Comparison of ENCODE assay signal across 9 cellular contexts in genomic region chr12:26119391-26119981, GRCh38. TPM values are rescaled to one million over a fixed set of nuclear protein-coding genes. Genes with fewer than 3 reads are reported as not detected.
DNase-seq lines count a peak whose midpoint lies in the region; ATAC-seq, FAIRE-seq and TF ChIP-seq lines count a peak whose summit lies in the region.
"Had no signal": no experiment of that assay in that cellular context is flagged by ENCODE, and none has a peak within 500 bp of the region (broad histone marks: within the 10 kb centered on the region; RNA-seq: fewer than 3 reads in every experiment).

No MANE protein-coding gene starts in this region.

- FAIRE-seq in GM12878 (lab: Jason Lieb, UNC) (peak; percentile 76), HepG2 (lab: Jason Lieb, UNC) (peak; percentile 55)

- peaks cover 8 to 28% of the 10 kb centered on the region in 2 experiments for H3K27me3 ChIP-seq in GM12878 (replicated peaks in 1 of 2; ENCODE audit: control insufficient read depth in 2 of 2, insufficient read depth in 2 of 2, low read length in 1 of 2)
- peaks cover 14 to 30% of the 10 kb centered on the region in 2 experiments; a peak in 4 of 5 replicates for H3K27me3 ChIP-seq in HepG2 (ENCODE audit: control insufficient read depth in 1 of 2, insufficient read depth in 2 of 2, low read length in 2 of 2)

- TF ChIP-seq POLR2A in GM12878 (IDR thresholded peaks at IDR 0.05; ENCODE audit: low read depth, low read length), result no peak
- TF ChIP-seq POLR2A in HepG2 (IDR thresholded peaks at IDR 0.05; ENCODE audit: insufficient read depth in 1 of 2, low read depth in 2 of 2, low read length in 2 of 2), result no peak

- TF ChIP-seq CTCF in AG09309 (IDR thresholded peaks at IDR 0.05; ENCODE audit: control insufficient read depth, insufficient read depth, low read depth, low read length, missing control alignments), result peak; percentile 64
- peak; percentile 40 to 57 (median 46); a peak in 5 of 6 replicates for TF ChIP-seq CTCF in GM12878 (IDR thresholded peaks at IDR 0.05 in 2 of 3, conservative IDR thresholded peaks at IDR 0.05 in 1 of 3; ENCODE audit: control insufficient read depth in 2 of 3, extremely low read depth in 1 of 3, insufficient read depth in 1 of 3, low read depth in 3 of 3, low read length in 3 of 3)
- peak; percentile 53 for TF ChIP-seq CTCF in HepG2 (CRISPR knock-in tag; IDR thresholded peaks at IDR 0.05)

- SMC1A ChIA-PET in GM12878 (lab: Charles Lee; ENCODE audit: uncharacterized antibody, unreplicated experiment), result interaction anchor here (0.6 to 8.3 kb wide), 67 partner anchors 8 to 892 kb away, joined by 3 to 91 read pairs (median 4); partner anchors contain the start of gene SSPN

- H3K4me2 ChIP-seq in GM12878 (ENCODE audit: control insufficient read depth, insufficient read depth) (no peak overlapping the region), HepG2 (ENCODE audit: low read depth, low read length) (no peak overlapping the region)

- 2% methylated on average over 2 of the region's 2 CpGs for WGBS in GM12878 (ENCODE audit: insufficient coverage, insufficient replicate concordance, low lambda C conversion rate, missing lambda C conversion rate)
- WGBS in HepG2 (ENCODE audit: low lambda C conversion rate), result 0% methylated on average over 2 of the region's 2 CpGs

- H3K4me1 ChIP-seq in GM12878 (ENCODE audit: control insufficient read depth, insufficient read depth, low read length) (peaks cover 25% of the 10 kb centered on the region), HepG2 (ENCODE audit: insufficient read depth, low read length) (peaks cover 15% of the 10 kb centered on the region)

- no peak for DNase-seq in AG09309 (ENCODE audit: low read depth)
- DNase-seq in NCI-H2171 (lab: John Stamatoyannopoulos, UW), result peak; percentile 29
- no peak for DNase-seq in GM12878 (ENCODE audit: low read depth, low spot score)
- DNase-seq in HepG2 (ENCODE audit: low spot score), result peak; percentile 24
- no peak for DNase-seq in mucosa of gallbladder (ENCODE audit: low spot score)
- DNase-seq in activated CD8-positive, alpha-beta memory T cell treated with anti-CD3 and anti-CD28 coated beads, Interleukin-2, amount 50 U/mL, for 48 hours, result no peak
- DNase-seq in activated CD4-positive, alpha-beta T cell treated with anti-CD3 and anti-CD28 coated beads for 4 hours, result no peak

- intact Hi-C loops in GM12878 (cut with micrococcal nuclease; ENCODE audit: unreplicated experiment) (loop anchor here (2.0 kb wide), 1 partner anchor 351 kb away; no protein-coding TSS in a partner anchor), HepG2 (cut with micrococcal nuclease; ENCODE audit: unreplicated experiment) (no loop called here)

- ATAC-seq in GM18907 (IDR thresholded peaks at IDR 0.05; ENCODE audit: unreplicated experiment) (peak; percentile 50), GM12878 (peak; percentile 57), HepG2 (0 out of 3 replicates have a peak, but pooled peaks have one; percentile 23)

- H4K20me1 ChIP-seq in GM12878 (ENCODE audit: control insufficient read depth, insufficient read depth) (no peaks in the 10 kb centered on the region), HepG2 (ENCODE audit: insufficient read depth, low read length) (peaks cover 3% of the 10 kb centered on the region; the same call in 1 of the 2 replicates)

- TF ChIP-seq RAD21 in GM12878 (IDR thresholded peaks at IDR 0.05; ENCODE audit: insufficient read depth, low read depth, low read length) (peak; percentile 65), HepG2 (CRISPR knock-in tag; IDR thresholded peaks at IDR 0.05) (no peak)

- no peak for TF ChIP-seq EP300 in GM12878 (IDR thresholded peaks at IDR 0.05; ENCODE audit: borderline replicate concordance in 1 of 2, control insufficient read depth in 1 of 2, low read depth in 2 of 2, low read length in 2 of 2)
- TF ChIP-seq EP300 in HepG2 (IDR thresholded peaks at IDR 0.05; ENCODE audit: low read depth in 2 of 2, low read length in 2 of 2), result no peak
- TF ChIP-seq EP300 in HepG2 (CRISPR knock-in tag; IDR thresholded peaks at IDR 0.05; ENCODE audit: borderline replicate concordance), result no peak

- H3K27ac ChIP-seq in GM12878 (ENCODE audit: control insufficient read depth, insufficient read depth), result no peak overlapping the region
- H3K27ac ChIP-seq in HepG2 (ENCODE audit: extremely low read length, insufficient read depth, low read length), result no peak overlapping the region

- no peak overlapping the region for H3K9ac ChIP-seq in GM12878 (ENCODE audit: control insufficient read depth, insufficient read depth, low read length)
- H3K9ac ChIP-seq in HepG2 (ENCODE audit: insufficient read depth, low read depth, low read length), result no peak overlapping the region

- CTCF ChIA-PET in GM12878 (lab: Yijun Ruan, JAX) (interaction anchor here (0.6 to 7.8 kb wide), 72 partner anchors 9 to 895 kb away, joined by 3 to 74 read pairs (median 5); no protein-coding TSS in a partner anchor), HepG2 (lab: Yijun Ruan, JAX; ENCODE audit: low intra/inter-chr PET ratio, low total read pairs) (no interaction called here)

- no peak overlapping the region for H2AFZ ChIP-seq in GM12878 (ENCODE audit: control insufficient read depth, low read depth, low read length)
- no peak overlapping the region for H2AFZ ChIP-seq in HepG2 (ENCODE audit: low read length)

- H3K9me3 ChIP-seq in GM12878 (replicated peaks; ENCODE audit: control insufficient read depth, insufficient read depth, low read length) (no peaks in the 10 kb centered on the region; the same call in 2 of the 3 replicates), HepG2 (ENCODE audit: low read length) (no peaks in the 10 kb centered on the region)
- H3K9me3 ChIP-seq: HAP-1 had no signal

- POLR2A ChIA-PET in GM12878 (lab: Charles Lee), result interaction anchor here (0.6 to 1.9 kb wide), 4 partner anchors 37 to 290 kb away, joined by 3 to 11 read pairs (median 3); no protein-coding TSS in a partner anchor
- POLR2A ChIA-PET in HepG2 (lab: Yijun Ruan, JAX), result no interaction called here

- H3K4me3 ChIP-seq in AG09309 (ENCODE audit: control insufficient read depth, low read depth, low read length) (no peak overlapping the region), GM12878 (no peak overlapping the region), HepG2 (replicated peaks in 1 of 3; ENCODE audit: insufficient read depth in 1 of 3, low read depth in 2 of 3, low read length in 3 of 3) (no peak overlapping the region)
- H3K4me3 ChIP-seq: HAP-1 had no signal

- H3K36me3 ChIP-seq in GM12878 (ENCODE audit: control insufficient read depth in 2 of 2, insufficient read depth in 2 of 2, low read length in 1 of 2), result no peaks in the 10 kb centered on the region
- H3K36me3 ChIP-seq in HepG2 (replicated peaks in 1 of 2; ENCODE audit: control insufficient read depth in 1 of 2, insufficient read depth in 2 of 2, low read length in 2 of 2), result no peaks in the 10 kb centered on the region
- H3K36me3 ChIP-seq: HAP-1 had no signal

- no peaks in the 10 kb centered on the region for H3K79me2 ChIP-seq in GM12878 (ENCODE audit: control insufficient read depth, insufficient read depth, low read length)
- H3K79me2 ChIP-seq in HepG2 (ENCODE audit: insufficient read depth, low read length), result no peaks in the 10 kb centered on the region

- in situ Hi-C loops in GM12878 (cut with MboI) (loop anchor here (25.0 kb wide), 1 partner anchor 518 kb away; no protein-coding TSS in a partner anchor), HepG2 (cut with HindIII; ENCODE audit: extremely low pct_ligation_motif_present, low pct_unique_long_range_greater_than_20kb) (no loop called here)

- BruUV-seq in GM12878 (replicated peaks; lab: Mats Ljungman, UMichigan) (no TSS peak), HepG2 (replicated peaks; lab: Mats Ljungman, UMichigan) (no TSS peak)

- RAD21 ChIA-PET in GM12878 (lab: Charles Lee; ENCODE audit: unreplicated experiment), result interaction anchor here (0.6 to 4.6 kb wide), 50 partner anchors 8 to 766 kb away, joined by 3 to 24 read pairs (median 4); partner anchors contain the start of gene SSPN

RNA-seq across cellular contexts. Expression of gene BHLHE41, which starts 5.4 kb away (rescaled TPM):
- total RNA-seq in GM12878 (2013; cell fraction: nucleolus; rRNA removed), result 0.15 TPM in 2 replicates
- total RNA-seq in GM12878 (2014; rRNA removed) (not detected in 2 replicates), GM12878 (2014; rRNA removed; fragmentation: Illumina TruSeq; extraction: Trizol) (0.04 and 0.14 TPM in 2 replicates), GM12878 (2021) (0.13 and 0.45 TPM in 2 replicates), HepG2 (2016; rRNA removed; fragmentation: Illumina TruSeq; extraction: Trizol) (not detected in 2 replicates), mucosa of gallbladder (99.6 TPM)
- polyA plus RNA-seq in GM12878 (2011; ENCODE audit: low read depth), result 0.17 TPM
- polyA plus RNA-seq in GM12878 (2011; rRNA removed) (0.84 and 1.5 TPM in 2 replicates), GM12878 (2014; fragmentation: Illumina TruSeq; extraction: Trizol) (0.07 TPM in 1 of 2 replicates, not detected in the other), GM12878 (2014; fragmentation: Nextera tagmentation; extraction: Ambion mirVana) (under 1 TPM; 0.02 to 0.04 TPM), GM12878 (2014; rRNA removed) (0.08 and 0.23 TPM in 2 replicates), GM12878 (2016; fragmentation: Nextera tagmentation; extraction: Ambion mirVana) (not detected), HepG2 (2011; rRNA removed) (0.03 and 0.13 TPM in 2 replicates)
- polyA plus RNA-seq in GM12878 (2011; cell fraction: cytosol; rRNA removed), result 0.48 and 1.2 TPM in 2 replicates
- polyA plus RNA-seq in GM12878 (2011; cell fraction: nucleus; rRNA removed), result 0.89 and 1.9 TPM in 2 replicates
- 0.74 and 1.8 TPM in 2 replicates for polyA plus RNA-seq in GM12878 (2012)
- polyA minus RNA-seq in GM12878 (2011; rRNA and poly(A)+ RNA removed), result 0.41 and 1.2 TPM in 2 replicates
- polyA minus RNA-seq in GM12878 (2011; cell fraction: cytosol; rRNA and poly(A)+ RNA removed), result 0.21 and 0.53 TPM in 2 replicates
- polyA minus RNA-seq in GM12878 (2011; cell fraction: nucleus; rRNA and poly(A)+ RNA removed), result 0.36 and 2.1 TPM in 2 replicates
- total RNA-seq in HepG2 (2016; cell fraction: cytosol; rRNA removed; fragmentation: Illumina TruSeq; extraction: Trizol; ENCODE audit: low read depth), result not detected in 2 replicates
- not detected in 2 replicates for total RNA-seq in HepG2 (2016; cell fraction: insoluble cytoplasmic fraction; rRNA removed; fragmentation: Illumina TruSeq; extraction: Trizol)
- not detected in 2 replicates for total RNA-seq in HepG2 (2016; cell fraction: membrane; rRNA removed; fragmentation: Illumina TruSeq; extraction: Trizol)
- not detected in 2 replicates for total RNA-seq in HepG2 (2016; cell fraction: nucleus; rRNA removed; fragmentation: Illumina TruSeq; extraction: Trizol)
- 0.01 TPM in 2 replicates for polyA plus RNA-seq in HepG2 (2011; cell fraction: cytosol; rRNA removed)
- 0.08 and 0.40 TPM in 2 replicates for polyA plus RNA-seq in HepG2 (2011; cell fraction: nucleus; rRNA removed)
- not detected in 2 replicates for polyA plus RNA-seq in HepG2 (2012)
- polyA plus RNA-seq in HepG2 (2016; cell fraction: cytosol; fragmentation: Illumina TruSeq; extraction: Trizol; ENCODE audit: low read depth), result not detected in 2 replicates
- polyA plus RNA-seq in HepG2 (2016; cell fraction: insoluble cytoplasmic fraction; fragmentation: Illumina TruSeq; extraction: Trizol; ENCODE audit: low read depth), result not detected in 2 replicates
- polyA plus RNA-seq in HepG2 (2016; cell fraction: membrane; fragmentation: Illumina TruSeq; extraction: Trizol; ENCODE audit: low read depth), result not detected in 2 replicates
- polyA plus RNA-seq in HepG2 (2016; cell fraction: nucleus; fragmentation: Illumina TruSeq; extraction: Trizol; ENCODE audit: insufficient read depth, low read depth), result 0.15 TPM in 1 of 2 replicates, not detected in the other
- polyA minus RNA-seq in HepG2 (2011; rRNA and poly(A)+ RNA removed; ENCODE audit: low replicate concordance), result 0.06 TPM in 1 of 2 replicates, not detected in the other
- polyA minus RNA-seq in HepG2 (2011; cell fraction: cytosol; rRNA and poly(A)+ RNA removed), result not detected in 2 replicates
- polyA minus RNA-seq in HepG2 (2011; cell fraction: nucleus; rRNA and poly(A)+ RNA removed), result not detected in 2 replicates

Comparison
In these comparisons a context has a peak if more than half of its experiments do, and no peak if none do; other contexts are left out.
1. DNase-seq: peak in NCI-H2171 (single experiment) and HepG2 (single experiment); none in AG09309 (single experiment), GM12878 (single experiment), mucosa of gallbladder (single experiment), activated CD8-positive, alpha-beta memory T cell treated with anti-CD3 and anti-CD28 coated beads, Interleukin-2, amount 50 U/mL, for 48 hours (single experiment) and activated CD4-positive, alpha-beta T cell treated with anti-CD3 and anti-CD28 coated beads for 4 hours (0 of 2).
2. RNA of gene BHLHE41, which starts 5.4 kb away (total RNA-seq): 99.6 TPM in mucosa of gallbladder (single experiment); 0.04 to 0.45 TPM in GM12878 and not detected in HepG2; every median in the first group is over 10 times any median in the second.
3. Peak in every context shown above with its lines, with median percentiles within 50 percentile points of each other: CTCF ChIP-seq and ATAC-seq.